Comparison of ENCODE assay signal across 13 cellular contexts in genomic region chr3:117788086-117788485, GRCh38.
DNase-seq lines count a peak whose midpoint lies in the region; ATAC-seq and TF ChIP-seq lines count a peak whose summit lies in the region.
"Had no signal": no experiment of that assay in that cellular context is flagged by ENCODE, and none has a peak within 500 bp of the region (broad histone marks: within the 10 kb centered on the region; RNA-seq: fewer than 3 reads in every experiment).

No MANE protein-coding gene starts in this region.

- DNase-seq in left cardiac atrium = no peak
- DNase-seq in Right ventricle myocardium superior = no peak
- peak; percentile 65 for DNase-seq in iris pigment epithelial cell (ENCODE audit: low read depth)
- peak in 1 of 2 donors; percentile 55 for DNase-seq in aorta
- DNase-seq in effector memory CD4-positive, alpha-beta T cell = no peak
- DNase-seq: gastrocnemius medialis, naive B cell, Peyer's patch had no signal

- no peak overlapping the region for H3K27ac ChIP-seq in aorta (ENCODE audit: low read depth in 1 of 2, low read length in 2 of 2)
- H3K27ac ChIP-seq in effector memory CD4-positive, alpha-beta T cell (ENCODE audit: insufficient read depth, low read length, poor library complexity, severe bottlenecking) = no peak overlapping the region
- H3K27ac ChIP-seq: BLaER1 treated with 17β-estradiol and CSF1 and Interleukin-3, amounts not matched to agents 10 nM and 100 nM; gastrocnemius medialis; Peyer's patch; vagina had no signal

- H3K4me3 ChIP-seq in aorta (ENCODE audit: low read length in 2 of 2) = no peak overlapping the region
- H3K4me3 ChIP-seq in effector memory CD4-positive, alpha-beta T cell (ENCODE audit: insufficient read depth, low read depth, low read length, poor library complexity, severe bottlenecking) = no peak overlapping the region
- H3K4me3 ChIP-seq: BLaER1 treated with 17β-estradiol and CSF1 and Interleukin-3, amounts not matched to agents 10 nM and 100 nM; gastrocnemius medialis; Peyer's patch; vagina had no signal

- H3K36me3 ChIP-seq in aorta (ENCODE audit: control insufficient read depth in 1 of 2, insufficient read depth in 2 of 2, low read length in 1 of 2) = no peaks in the 10 kb centered on the region
- no peaks in the 10 kb centered on the region for H3K36me3 ChIP-seq in effector memory CD4-positive, alpha-beta T cell (ENCODE audit: control insufficient read depth, insufficient read depth, low read length)
- H3K36me3 ChIP-seq: BLaER1 treated with 17β-estradiol and CSF1 and Interleukin-3, amounts not matched to agents 10 nM and 100 nM; gastrocnemius medialis; Peyer's patch; vagina had no signal

- H3K27me3 ChIP-seq in aorta (ENCODE audit: control insufficient read depth in 1 of 2, insufficient read depth in 2 of 2, low read length in 1 of 2) = no peaks in the 10 kb centered on the region
- H3K27me3 ChIP-seq in effector memory CD4-positive, alpha-beta T cell (replicated peaks; ENCODE audit: control insufficient read depth, insufficient read depth, low read length, poor library complexity, severe bottlenecking) = no peaks in the 10 kb centered on the region
- H3K27me3 ChIP-seq: BLaER1 treated with 17β-estradiol and CSF1 and Interleukin-3, amounts not matched to agents 10 nM and 100 nM; gastrocnemius medialis; Peyer's patch; vagina had no signal

- no peaks in the 10 kb centered on the region for H3K4me1 ChIP-seq in aorta (ENCODE audit: control insufficient read depth in 1 of 2, insufficient read depth in 2 of 2, low read length in 2 of 2)
- H3K4me1 ChIP-seq in effector memory CD4-positive, alpha-beta T cell (ENCODE audit: control insufficient read depth, insufficient read depth, low read length, poor library complexity, severe bottlenecking) = no peaks in the 10 kb centered on the region
- H3K4me1 ChIP-seq: gastrocnemius medialis, Peyer's patch had no signal

- ATAC-seq in left cardiac atrium (peak; percentile 44 to 47), Right ventricle myocardium superior (ENCODE audit: poor library complexity) (no peak), SK-N-SH treated with all-trans-retinoic acid at 6 μM for 48 hours (peak; percentile 80), aorta (ENCODE audit: low FRiP score) (peak; percentile 26), GM21723 (IDR thresholded peaks at IDR 0.05; ENCODE audit: unreplicated experiment) (no peak), GM18520 (IDR thresholded peaks at IDR 0.05; ENCODE audit: unreplicated experiment) (no peak)
- ATAC-seq: gastrocnemius medialis had no signal

- intact Hi-C loops in left cardiac atrium (cut with DNase I) = no loop called here
- intact Hi-C loops in Right ventricle myocardium superior (cut with DNase I) = no loop called here
- intact Hi-C loops in aorta (cut with DNase I) = no loop called here

- H3K9me3 ChIP-seq in aorta (ENCODE audit: control insufficient read depth, low read length) = no peaks in the 10 kb centered on the region
- H3K9me3 ChIP-seq in effector memory CD4-positive, alpha-beta T cell (ENCODE audit: control insufficient read depth, low read length) = no peaks in the 10 kb centered on the region
- H3K9me3 ChIP-seq: BLaER1 treated with 17β-estradiol and CSF1 and Interleukin-3, amounts not matched to agents 10 nM and 100 nM; gastrocnemius medialis; Peyer's patch; vagina had no signal

- 62 to 71% methylated on average over 1 of the region's 1 CpG for WGBS in aorta, 2 donors

TF ChIP-seq in SK-N-SH treated with all-trans-retinoic acid at 6 μM for 48 hours, 23 proteins besides CTCF, POLR2A, EP300 and RAD21:
- TF ChIP-seq OSR1 (CRISPR knock-in tag; IDR thresholded peaks at IDR 0.05) (no peak), RARB (CRISPR knock-in tag; IDR thresholded peaks at IDR 0.05) (no peak), ZNF565 (CRISPR knock-in tag; conservative IDR thresholded peaks at IDR 0.05; ENCODE audit: low read depth) (no peak), CSDC2 (CRISPR knock-in tag; IDR thresholded peaks at IDR 0.05) (no peak), ZNF8 (CRISPR knock-in tag; IDR thresholded peaks at IDR 0.05) (no peak), ZC3H10 (CRISPR knock-in tag; IDR thresholded peaks at IDR 0.05) (no peak), SNAI2 (CRISPR knock-in tag; IDR thresholded peaks at IDR 0.05) (no peak), TCF4 (CRISPR knock-in tag; IDR thresholded peaks at IDR 0.05; ENCODE audit: borderline replicate concordance) (no peak)
- TF ChIP-seq, protein P1, sequence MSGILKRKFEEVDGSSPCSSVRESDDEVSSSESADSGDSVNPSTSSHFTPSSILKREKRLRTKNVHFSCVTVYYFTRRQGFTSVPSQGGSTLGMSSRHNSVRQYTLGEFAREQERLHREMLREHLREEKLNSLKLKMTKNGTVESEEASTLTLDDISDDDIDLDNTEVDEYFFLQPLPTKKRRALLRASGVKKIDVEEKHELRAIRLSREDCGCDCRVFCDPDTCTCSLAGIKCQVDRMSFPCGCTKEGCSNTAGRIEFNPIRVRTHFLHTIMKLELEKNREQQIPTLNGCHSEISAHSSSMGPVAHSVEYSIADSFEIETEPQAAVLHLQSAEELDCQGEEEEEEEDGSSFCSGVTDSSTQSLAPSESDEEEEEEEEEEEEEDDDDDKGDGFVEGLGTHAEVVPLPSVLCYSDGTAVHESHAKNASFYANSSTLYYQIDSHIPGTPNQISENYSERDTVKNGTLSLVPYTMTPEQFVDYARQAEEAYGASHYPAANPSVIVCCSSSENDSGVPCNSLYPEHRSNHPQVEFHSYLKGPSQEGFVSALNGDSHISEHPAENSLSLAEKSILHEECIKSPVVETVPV (CRISPR knock-in tag; IDR thresholded peaks at IDR 0.05) = no peak
- TF ChIP-seq, protein P2, sequence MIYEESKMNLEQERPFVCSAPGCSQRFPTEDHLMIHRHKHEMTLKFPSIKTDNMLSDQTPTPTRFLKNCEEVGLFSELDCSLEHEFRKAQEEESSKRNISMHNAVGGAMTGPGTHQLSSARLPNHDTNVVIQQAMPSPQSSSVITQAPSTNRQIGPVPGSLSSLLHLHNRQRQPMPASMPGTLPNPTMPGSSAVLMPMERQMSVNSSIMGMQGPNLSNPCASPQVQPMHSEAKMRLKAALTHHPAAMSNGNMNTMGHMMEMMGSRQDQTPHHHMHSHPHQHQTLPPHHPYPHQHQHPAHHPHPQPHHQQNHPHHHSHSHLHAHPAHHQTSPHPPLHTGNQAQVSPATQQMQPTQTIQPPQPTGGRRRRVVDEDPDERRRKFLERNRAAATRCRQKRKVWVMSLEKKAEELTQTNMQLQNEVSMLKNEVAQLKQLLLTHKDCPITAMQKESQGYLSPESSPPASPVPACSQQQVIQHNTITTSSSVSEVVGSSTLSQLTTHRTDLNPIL (CRISPR knock-in tag; IDR thresholded peaks at IDR 0.05; ENCODE audit: low read depth) = no peak
TF ChIP-seq in SK-N-SH treated with all-trans-retinoic acid at 6 μM for 48 hours: peak in this region for 0.

Comparison
In these comparisons a context has a peak if more than half of its experiments do, and no peak if none do; other contexts are left out.
1. ATAC-seq: peak in left cardiac atrium (2 of 2), SK-N-SH treated with all-trans-retinoic acid at 6 μM for 48 hours (single experiment) and aorta (single experiment); none in Right ventricle myocardium superior (single experiment), GM21723 (single experiment) and GM18520 (single experiment).